In genomic region chr1:112704908-112705627, GRCh38 we compare ENCODE assay signal across 1 cellular context.
TF ChIP-seq lines count a peak whose summit lies in the region.

No MANE protein-coding gene starts in this region.

TF ChIP-seq in GM12878, 131 proteins besides CTCF, POLR2A, EP300 and RAD21 (continued from another document and continues in another):
- TF ChIP-seq ZBTB40 (IDR thresholded peaks at IDR 0.05; ENCODE audit: borderline replicate concordance) (0 out of 2 replicates have a peak, but pooled peaks have one; percentile 15), ZBTB11 (CRISPR knock-in tag; IDR thresholded peaks at IDR 0.05) (no peak), TCF3 (IDR thresholded peaks at IDR 0.05; ENCODE audit: borderline replicate concordance, insufficient read depth, low read depth, low read length) (no peak), HSF1 (IDR thresholded peaks at IDR 0.05; ENCODE audit: low read depth, low read length) (no peak), ATF7 (IDR thresholded peaks at IDR 0.05; ENCODE audit: low read depth) (peak; percentile 34; the same call in 1 of the 2 replicates), TCF7 (IDR thresholded peaks at IDR 0.05; ENCODE audit: borderline replicate concordance) (no peak), ZNF384 (IDR thresholded peaks at IDR 0.05; ENCODE audit: borderline replicate concordance, low read depth, low read length) (no peak), ZNF622 (IDR thresholded peaks at IDR 0.05) (no peak), CREM (IDR thresholded peaks at IDR 0.05; ENCODE audit: low read depth) (no peak), KAT2A (conservative IDR thresholded peaks at IDR 0.05; ENCODE audit: control insufficient read depth, low read depth, low read length) (no peak), POLR2AphosphoS2 (IDR thresholded peaks at IDR 0.05; ENCODE audit: low read depth, low read length) (no peak), ELK1 (IDR thresholded peaks at IDR 0.05; ENCODE audit: low read depth, low read length) (no peak), PRDM15 (CRISPR knock-in tag; IDR thresholded peaks at IDR 0.05) (no peak), ZBED1 (IDR thresholded peaks at IDR 0.05; ENCODE audit: borderline replicate concordance) (no peak), CBX5 (IDR thresholded peaks at IDR 0.05; ENCODE audit: low read depth) (no peak), USF1 (IDR thresholded peaks at IDR 0.05; ENCODE audit: borderline replicate concordance, extremely low read length, insufficient read depth, low read depth, low read length) (no peak), BCLAF1 (IDR thresholded peaks at IDR 0.05) (no peak), SPI1 (IDR thresholded peaks at IDR 0.05; ENCODE audit: borderline replicate concordance, insufficient read depth, low read depth, low read length) (peak; percentile 67), ZBTB33 (IDR thresholded peaks at IDR 0.05) (no peak), BRCA1 (IDR thresholded peaks at IDR 0.05; ENCODE audit: low read depth, low read length) (no peak), MLLT1 (IDR thresholded peaks at IDR 0.05) (peak; percentile 72), PML (IDR thresholded peaks at IDR 0.05; ENCODE audit: low read length) (peak; percentile 88), PBX3 (IDR thresholded peaks at IDR 0.05; ENCODE audit: insufficient replicate concordance, low read depth, low read length) (no peak), EED (IDR thresholded peaks at IDR 0.05; ENCODE audit: low read depth) (peak; percentile 79), BCL3 (IDR thresholded peaks at IDR 0.05; ENCODE audit: borderline replicate concordance, insufficient read depth, low read depth, low read length, poor library complexity, severe bottlenecking) (no peak)
